ENCODE assay signal across 25 cellular contexts in genomic region chr2:7405861-7406715, GRCh38.
DNase-seq lines count a peak whose midpoint lies in the region; ATAC-seq and TF ChIP-seq lines count a peak whose summit lies in the region.
"Had no signal": no experiment of that assay in that cellular context is flagged by ENCODE, and none has a peak within 500 bp of the region (broad histone marks: within the 10 kb centered on the region; RNA-seq: fewer than 3 reads in every experiment).

No MANE protein-coding gene starts in this region.

- H3K36me3 Mint-ChIP-seq in progenitor cell of endocrine pancreas (ENCODE audit: insufficient read depth) = no peaks in the 10 kb centered on the region
- H3K36me3 Mint-ChIP-seq: CD4-positive, alpha-beta memory T cell had no signal

- H3K27me3 Mint-ChIP-seq in progenitor cell of endocrine pancreas = peaks cover 29% of the 10 kb centered on the region

- H3K36me3 ChIP-seq in adipocyte (ENCODE audit: control insufficient read depth, insufficient read depth, low read length, severe bottlenecking) = no peaks in the 10 kb centered on the region
- H3K36me3 ChIP-seq in esophagus muscularis mucosa = no peaks in the 10 kb centered on the region
- H3K36me3 ChIP-seq: BLaER1 treated with 17β-estradiol and CSF1 and Interleukin-3, amounts not matched to agents 10 nM and 100 nM; MG63 had no signal

- H3K4me1 Mint-ChIP-seq in progenitor cell of endocrine pancreas (ENCODE audit: low read depth) = no peaks in the 10 kb centered on the region

- peak; percentile 53 for DNase-seq in AG08395 (ENCODE audit: low spot score)
- DNase-seq in Ammon's horn (ENCODE audit: low spot score) = peak; percentile 18
- DNase-seq in adipocyte (ENCODE audit: low read depth) = peak; percentile 37
- peak; percentile 53 for DNase-seq in esophagus muscularis mucosa (ENCODE audit: extremely low spot score)
- no peak for DNase-seq in progenitor cell of endocrine pancreas (ENCODE audit: low spot score, unreplicated experiment)
- no peak for DNase-seq in sciatic nerve (ENCODE audit: low spot score)
- DNase-seq in SW480 (ENCODE audit: low spot score) = no peak
- DNase-seq: Caco-2; CD4-positive, alpha-beta memory T cell; DMS 273 treated with DMSO at 0.1 percent for 48 hours; DMS79 treated with DMSO at 0.1 percent for 48 hours; HFFc6; MG63; NCI-H1417; NCI-H1694 treated with DMSO at 0.1 percent for 48 hours; NCI-H2081 treated with DMSO at 0.1 percent for 48 hours; NCI-H2171 treated with DMSO at 0.1 percent for 48 hours; NCI-H524 treated with DMSO at 0.1 percent for 48 hours; NCI-H82; OCI-M1 had no signal

- ATAC-seq in GM18861 (IDR thresholded peaks at IDR 0.05; ENCODE audit: unreplicated experiment) = no peak
- ATAC-seq in sciatic nerve = no peak
- ATAC-seq: A549, HepG2, K562 had no signal

- H3K27ac Mint-ChIP-seq in progenitor cell of endocrine pancreas = no peak overlapping the region
- H3K27ac Mint-ChIP-seq: CD4-positive, alpha-beta memory T cell; HFFc6 had no signal

- no peak overlapping the region for H3K4me3 Mint-ChIP-seq in progenitor cell of endocrine pancreas (ENCODE audit: low read depth)
- H3K4me3 Mint-ChIP-seq: CD4-positive, alpha-beta memory T cell; HFFc6 had no signal

- intact Hi-C loops in esophagus muscularis mucosa (cut with DNase I) (no loop called here), sciatic nerve (cut with DNase I) (no loop called here)

- no peak overlapping the region for H3K27ac ChIP-seq in esophagus muscularis mucosa (replicated peaks in 1 of 4)
- H3K27ac ChIP-seq: A549; BLaER1 treated with 17β-estradiol and CSF1 and Interleukin-3, amounts not matched to agents 10 nM and 100 nM had no signal

- 71% methylated on average over 9 of the region's 9 CpGs for WGBS in esophagus muscularis mucosa

- H3K9me3 Mint-ChIP-seq in progenitor cell of endocrine pancreas (ENCODE audit: low read depth) = no peaks in the 10 kb centered on the region

- H3K4me1 ChIP-seq in adipocyte (ENCODE audit: control insufficient read depth, insufficient read depth, low read length) (no peaks in the 10 kb centered on the region), esophagus muscularis mucosa (no peaks in the 10 kb centered on the region)
- H3K4me1 ChIP-seq: A549, Caco-2 had no signal

- H3K9ac ChIP-seq in adipocyte (ENCODE audit: low read length) = no peak overlapping the region
- H3K9ac ChIP-seq: BLaER1 treated with 17β-estradiol and CSF1 and Interleukin-3, amounts not matched to agents 10 nM and 100 nM had no signal

- no peak for TF ChIP-seq CTCF in esophagus muscularis mucosa (IDR thresholded peaks at IDR 0.05)
- no peak for TF ChIP-seq CTCF in progenitor cell of endocrine pancreas (IDR thresholded peaks at IDR 0.05; ENCODE audit: unreplicated experiment)

- no peak for TF ChIP-seq EP300 in esophagus muscularis mucosa (IDR thresholded peaks at IDR 0.05)

- no peak for TF ChIP-seq POLR2A in esophagus muscularis mucosa (IDR thresholded peaks at IDR 0.05; ENCODE audit: low read depth)

- no peaks in the 10 kb centered on the region for H3K9me3 ChIP-seq in adipocyte (ENCODE audit: control insufficient read depth, low read length)
- H3K9me3 ChIP-seq in esophagus muscularis mucosa = no peaks in the 10 kb centered on the region
- H3K9me3 ChIP-seq: A549; BLaER1 treated with 17β-estradiol and CSF1 and Interleukin-3, amounts not matched to agents 10 nM and 100 nM; Caco-2; MG63 had no signal

- peaks cover 26% of the 10 kb centered on the region for H3K27me3 ChIP-seq in adipocyte (replicated peaks; ENCODE audit: control insufficient read depth, insufficient read depth, low read length)
- H3K27me3 ChIP-seq in esophagus muscularis mucosa = no peaks in the 10 kb centered on the region
- H3K27me3 ChIP-seq: BLaER1 treated with 17β-estradiol and CSF1 and Interleukin-3, amounts not matched to agents 10 nM and 100 nM; MG63 had no signal

- H3K4me3 ChIP-seq in adipocyte (ENCODE audit: low read length) (no peak overlapping the region), esophagus muscularis mucosa (no peak overlapping the region)
- H3K4me3 ChIP-seq: A549; BLaER1 treated with 17β-estradiol and CSF1 and Interleukin-3, amounts not matched to agents 10 nM and 100 nM; K562; MG63 had no signal

Comparison
In these comparisons a context has a peak if more than half of its experiments do, and no peak if none do; other contexts are left out.
1. DNase-seq: peak in AG08395 (single experiment), Ammon's horn (single experiment), adipocyte (single experiment) and esophagus muscularis mucosa (single experiment); none in progenitor cell of endocrine pancreas (single experiment), sciatic nerve (single experiment) and SW480 (single experiment).